24 cellular contexts compared by ENCODE assay signal in genomic region chr1:218517507-218517906, GRCh38.
"Had no signal": no experiment of that assay in that cellular context is flagged by ENCODE, and none has a peak within 500 bp of the region (broad histone marks: within the 10 kb centered on the region; RNA-seq: fewer than 3 reads in every experiment).

No MANE protein-coding gene starts in this region.

- H3K4me3 ChIP-seq: adrenal gland, Peyer's patch had no signal

- DNase-seq: activated CD4-positive, alpha-beta T cell treated with anti-CD3 and anti-CD28 coated beads for 4 hours; activated CD8-positive, alpha-beta memory T cell treated with anti-CD3 and anti-CD28 coated beads, Interleukin-2, amount 50 U/mL, for 4 hours; activated CD8-positive, alpha-beta T cell treated with anti-CD3 and anti-CD28 coated beads for 36 hours; activated naive CD4-positive, alpha-beta T cell treated with anti-CD3 and anti-CD28 coated beads, Interleukin-2, amount 50 U/mL, for 16 hours; activated naive CD8-positive, alpha-beta T cell treated with anti-CD3 and anti-CD28 coated beads, Interleukin-2, amount 10 ng/mL, durations not matched to agents 7 days and 5 days; activated T-cell treated with anti-CD3 and anti-CD28 coated beads, Interleukin-2, amount 50 U/mL, for 72 hours; adrenal gland; anterior cingulate cortex; IMR-90; Kasumi-1; KBM-7; NCI-H1092; NCI-H1417; NCI-H1930; NCI-H2171; NCI-H226; NCI-H526 treated with DMSO at 0.1 percent for 48 hours; NCI-H82; NK-92 treated with Interleukin-12 subunit alpha and Interleukin-12 subunit beta, amount 100 ng/mL, for 24 hours; OCI-M1; Peyer's patch; SHP77; T-helper 1 cell had no signal

- FAIRE-seq: bronchial epithelial cell had no signal

- H3K36me3 ChIP-seq: adrenal gland, Peyer's patch had no signal

- H3K4me1 ChIP-seq: adrenal gland, Peyer's patch had no signal

- H3K9me3 ChIP-seq: adrenal gland, Peyer's patch had no signal

- H3K27me3 ChIP-seq: adrenal gland, Peyer's patch had no signal

- H3K27ac ChIP-seq: adrenal gland, Peyer's patch had no signal
